4 cellular contexts compared by ENCODE assay signal in the genomic region with DNA sequence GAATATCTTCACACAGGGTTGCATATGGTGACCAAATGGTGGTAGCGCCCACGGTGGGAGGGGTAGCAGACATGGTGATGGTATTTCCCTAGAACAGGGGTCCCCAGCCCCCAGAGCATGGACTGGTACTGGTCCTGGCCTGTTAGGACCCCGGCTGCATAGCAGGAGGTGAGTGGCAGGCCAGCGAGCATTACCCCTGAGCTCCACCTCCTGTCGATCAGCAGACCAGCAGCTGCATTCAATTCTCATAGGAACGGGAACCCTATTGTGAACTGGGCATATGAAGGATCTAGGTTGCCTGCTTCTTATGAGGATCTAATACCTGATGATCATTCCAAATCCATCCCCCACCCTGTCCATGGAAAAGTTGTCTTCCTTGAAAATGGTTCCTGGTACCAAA. TPM values are rescaled to one million over a fixed set of nuclear protein-coding genes. Genes with fewer than 3 reads are reported as not detected.
DNase-seq lines count a peak whose midpoint lies in the region; ATAC-seq, FAIRE-seq and TF ChIP-seq lines count a peak whose summit lies in the region.
"Not testable (repeated sequence)": the region's sequence is repeated elsewhere in the genome, so short reads cannot be mapped to it uniquely, and the experiment has no call there.

No MANE protein-coding gene starts in this region.

- not testable (repeated sequence) for H3K9me3 Mint-ChIP-seq in GM23338, WTC11

- no CpG with 5 or more reads among the region's 6 CpGs for WGBS in K562 (ENCODE audit: insufficient coverage, low coverage, missing lambda C conversion rate)
- no CpG with 5 or more reads among the region's 6 CpGs for WGBS in HepG2 (ENCODE audit: low lambda C conversion rate)

- intact Hi-C loops in K562 (cut with micrococcal nuclease); HepG2 (cut with micrococcal nuclease; ENCODE audit: unreplicated experiment): not testable (repeated sequence)

- H3K79me2 ChIP-seq in GM23338 (replicated peaks; ENCODE audit: insufficient read depth); K562 (ENCODE audit: control insufficient read depth, insufficient read depth, low read length); HepG2 (ENCODE audit: insufficient read depth, low read length): not testable (repeated sequence)

- not testable (repeated sequence) for BruUV-seq in K562 (replicated peaks; lab: Mats Ljungman, UMichigan); HepG2 (replicated peaks; lab: Mats Ljungman, UMichigan)

- H3K4me3 ChIP-seq in GM23338; K562; HepG2 (replicated peaks in 1 of 3; ENCODE audit: insufficient read depth in 1 of 3, low read depth in 2 of 3, low read length in 3 of 3): not testable (repeated sequence)

- not testable (repeated sequence) for TF ChIP-seq EP300 in K562 (IDR thresholded peaks at IDR 0.05; ENCODE audit: low read length); HepG2 (IDR thresholded peaks at IDR 0.05; ENCODE audit: low read depth in 2 of 2, low read length in 2 of 2); HepG2 (CRISPR knock-in tag; IDR thresholded peaks at IDR 0.05; ENCODE audit: borderline replicate concordance)

- H4K20me1 ChIP-seq in GM23338 (replicated peaks; ENCODE audit: insufficient read depth); K562 (replicated peaks; ENCODE audit: control insufficient read depth, insufficient read depth, low read length); HepG2 (ENCODE audit: insufficient read depth, low read length): not testable (repeated sequence)

- not testable (repeated sequence) for H3K4me3 Mint-ChIP-seq in GM23338, WTC11

- POLR2A ChIA-PET in WTC11 (lab: Charles Lee); K562 (lab: Yijun Ruan, JAX); HepG2 (lab: Yijun Ruan, JAX): not testable (repeated sequence)

- not testable (repeated sequence) for H3K9me3 ChIP-seq in K562 (replicated peaks; ENCODE audit: control insufficient read depth, insufficient read depth, low read depth, low read length); HepG2 (ENCODE audit: low read length)

- not testable (repeated sequence) for H3K27me3 Mint-ChIP-seq in GM23338 (ENCODE audit: insufficient read depth, low read depth, poor library complexity); WTC11 (ENCODE audit: low read depth)

- H3K9me1 ChIP-seq in K562 (ENCODE audit: control insufficient read depth, insufficient read depth, low read length): not testable (repeated sequence)

- CTCF ChIA-PET in WTC11 (lab: Charles Lee); K562 (lab: Yijun Ruan, JAX; ENCODE audit: low intra/inter-chr PET ratio); HepG2 (lab: Yijun Ruan, JAX; ENCODE audit: low intra/inter-chr PET ratio, low total read pairs): not testable (repeated sequence)

- TF ChIP-seq RAD21 in K562 (CRISPR knock-in tag; conservative IDR thresholded peaks at IDR 0.05 in 1 of 2, IDR thresholded peaks at IDR 0.05 in 1 of 2); HepG2 (CRISPR knock-in tag; IDR thresholded peaks at IDR 0.05): not testable (repeated sequence)

- H2AFZ ChIP-seq in GM23338; K562 (ENCODE audit: low read depth, low read length); HepG2 (ENCODE audit: low read length): not testable (repeated sequence)

- H3K27ac Mint-ChIP-seq in GM23338, WTC11: not testable (repeated sequence)

- H3K4me1 ChIP-seq in GM23338 (ENCODE audit: insufficient read depth); K562 (replicated peaks in 1 of 2; ENCODE audit: control insufficient read depth in 2 of 2, insufficient read depth in 2 of 2, low read length in 2 of 2); HepG2 (ENCODE audit: insufficient read depth, low read length): not testable (repeated sequence)

- H3K36me3 ChIP-seq in GM23338 (ENCODE audit: insufficient read depth); K562 (ENCODE audit: control insufficient read depth, insufficient read depth, low read length); HepG2 (replicated peaks in 1 of 2; ENCODE audit: control insufficient read depth in 1 of 2, insufficient read depth in 2 of 2, low read length in 2 of 2): not testable (repeated sequence)

- FAIRE-seq in K562 (lab: Jason Lieb, UNC); HepG2 (lab: Jason Lieb, UNC): not testable (repeated sequence)

- H3K27me3 ChIP-seq in GM23338 (ENCODE audit: insufficient read depth); K562 (ENCODE audit: control insufficient read depth in 2 of 2, insufficient read depth in 2 of 2, low read length in 2 of 2); HepG2 (ENCODE audit: control insufficient read depth in 1 of 2, insufficient read depth in 2 of 2, low read length in 2 of 2): not testable (repeated sequence)

- H3K36me3 Mint-ChIP-seq in GM23338 (ENCODE audit: low read depth); WTC11: not testable (repeated sequence)

- not testable (repeated sequence) for DNase-seq in GM23338 (ENCODE audit: low spot score); WTC11 (ENCODE audit: low spot score); K562 (ENCODE audit: extremely low read depth in 1 of 4, low spot score in 3 of 4); HepG2 (ENCODE audit: low spot score)

- TF ChIP-seq POLR2A in K562 (conservative IDR thresholded peaks at IDR 0.05); HepG2 (IDR thresholded peaks at IDR 0.05; ENCODE audit: insufficient read depth in 1 of 2, low read depth in 2 of 2, low read length in 2 of 2): not testable (repeated sequence)

- H3K27ac ChIP-seq in GM23338 (ENCODE audit: low read depth); K562 (ENCODE audit: extremely low read depth, low read depth, low read length); HepG2 (ENCODE audit: extremely low read length, insufficient read depth, low read length): not testable (repeated sequence)

- H3K4me1 Mint-ChIP-seq in GM23338, WTC11: not testable (repeated sequence)

- not testable (repeated sequence) for H3K9me2 ChIP-seq in GM23338 (ENCODE audit: insufficient read depth)

- not testable (repeated sequence) for H3F3A ChIP-seq in GM23338 (replicated peaks; ENCODE audit: low read depth)

- ATAC-seq in GM23338 (peak; percentile 55), WTC11 (0 out of 2 replicates have a peak, but pooled peaks have one; percentile 28), K562 (peak; percentile 56), HepG2 (peak; percentile 64)

- not testable (repeated sequence) for H3K4me2 ChIP-seq in GM23338; K562 (ENCODE audit: insufficient read depth, low read length); HepG2 (ENCODE audit: low read depth, low read length)

- in situ Hi-C loops in K562 (cut with MboI); HepG2 (cut with HindIII; ENCODE audit: extremely low pct_ligation_motif_present, low pct_unique_long_range_greater_than_20kb): not testable (repeated sequence)

- not testable (repeated sequence) for TF ChIP-seq CTCF in GM23338 (conservative IDR thresholded peaks at IDR 0.05; ENCODE audit: low read depth in 2 of 2); WTC11 (IDR thresholded peaks at IDR 0.05); K562 (IDR thresholded peaks at IDR 0.05 in 2 of 3, conservative IDR thresholded peaks at IDR 0.05 in 1 of 3; ENCODE audit: insufficient read depth in 2 of 3, low read depth in 1 of 3, low read length in 3 of 3); HepG2 (CRISPR knock-in tag; IDR thresholded peaks at IDR 0.05)

- not testable (repeated sequence) for H3K9ac ChIP-seq in K562 (ENCODE audit: insufficient read depth in 1 of 2, low read depth in 2 of 2, low read length in 2 of 2); HepG2 (ENCODE audit: insufficient read depth, low read depth, low read length)

RNA-seq across cellular contexts. Expression of gene SEC22B, which starts 34.4 kb away (rescaled TPM):
- 14.2 and 17.8 TPM in 2 replicates for total RNA-seq in GM23338 (2014; rRNA removed; shearing (Covaris generic))
- 16.6 and 17.6 TPM in 2 replicates for polyA plus RNA-seq in GM23338 (2016; fragmentation: Nextera tagmentation; extraction: Ambion mirVana)
- 9.5 to 11.5 TPM (median 9.9 TPM) in 3 replicates for total RNA-seq in WTC11 (2021)
- total RNA-seq in K562 (2011; cell fraction: chromatin; rRNA removed; ENCODE audit: low replicate concordance): 21.9 and 65.7 TPM in 2 replicates
- 11.3 and 17.8 TPM in 2 replicates for total RNA-seq in K562 (2011; cell fraction: nucleolus; rRNA removed)
- total RNA-seq in K562 (2011; cell fraction: nucleoplasm; rRNA removed): 52.1 and 121 TPM in 2 replicates
- 11.7 and 13.1 TPM in 2 replicates for total RNA-seq in K562 (2014; rRNA removed)
- 25.3 and 28.2 TPM in 2 replicates for total RNA-seq in K562 (2014; rRNA removed; fragmentation: Illumina TruSeq; extraction: Trizol)
- 20.4 and 23.5 TPM in 2 replicates for total RNA-seq in K562 (2015; rRNA removed; fragmentation: Illumina TruSeq; extraction: Trizol)
- total RNA-seq in K562 (2021): 19.1 and 19.5 TPM in 2 replicates
- 23.5 and 28.7 TPM in 2 replicates for polyA plus RNA-seq in K562 (2011; rRNA removed)
- polyA plus RNA-seq in K562 (2011; cell fraction: cytosol; rRNA removed): 6.1 and 11.9 TPM in 2 replicates
- polyA plus RNA-seq in K562 (2011; cell fraction: nucleus; rRNA removed): 20.5 and 33.1 TPM in 2 replicates
- polyA plus RNA-seq in K562 (2012): 17.5 and 24.8 TPM in 2 replicates
- 20.9 and 22.8 TPM in 2 replicates for polyA plus RNA-seq in K562 (2014; fragmentation: Illumina TruSeq; extraction: Trizol)
- polyA plus RNA-seq in K562 (2014; fragmentation: Nextera tagmentation; extraction: Ambion mirVana): 10 to 100 TPM; 27.5 to 40.3 TPM
- polyA plus RNA-seq in K562 (2014; rRNA removed): 17.7 and 17.9 TPM in 2 replicates
- polyA minus RNA-seq in K562 (2011; rRNA and poly(A)+ RNA removed): 36.9 and 41.2 TPM in 2 replicates
- 10.9 and 11.5 TPM in 2 replicates for polyA minus RNA-seq in K562 (2011; cell fraction: cytosol; rRNA and poly(A)+ RNA removed)
- 33.8 and 61.4 TPM in 2 replicates for polyA minus RNA-seq in K562 (2011; cell fraction: nucleus; rRNA and poly(A)+ RNA removed)
- total RNA-seq in HepG2 (2016; rRNA removed; fragmentation: Illumina TruSeq; extraction: Trizol): 29.1 and 38.5 TPM in 2 replicates
- 1.9 and 2.4 TPM in 2 replicates for total RNA-seq in HepG2 (2016; cell fraction: cytosol; rRNA removed; fragmentation: Illumina TruSeq; extraction: Trizol; ENCODE audit: low read depth)
- total RNA-seq in HepG2 (2016; cell fraction: insoluble cytoplasmic fraction; rRNA removed; fragmentation: Illumina TruSeq; extraction: Trizol): 29.5 and 40.0 TPM in 2 replicates
- total RNA-seq in HepG2 (2016; cell fraction: membrane; rRNA removed; fragmentation: Illumina TruSeq; extraction: Trizol): 8.9 and 9.8 TPM in 2 replicates
- 32.7 and 35.9 TPM in 2 replicates for total RNA-seq in HepG2 (2016; cell fraction: nucleus; rRNA removed; fragmentation: Illumina TruSeq; extraction: Trizol)
- 12.2 and 14.2 TPM in 2 replicates for polyA plus RNA-seq in HepG2 (2011; rRNA removed)
- 6.0 and 7.5 TPM in 2 replicates for polyA plus RNA-seq in HepG2 (2011; cell fraction: cytosol; rRNA removed)
- polyA plus RNA-seq in HepG2 (2011; cell fraction: nucleus; rRNA removed): 11.6 and 13.9 TPM in 2 replicates
- polyA plus RNA-seq in HepG2 (2012): 13.4 and 18.5 TPM in 2 replicates
- polyA plus RNA-seq in HepG2 (2016; cell fraction: cytosol; fragmentation: Illumina TruSeq; extraction: Trizol; ENCODE audit: low read depth): 2.1 and 2.2 TPM in 2 replicates
- polyA plus RNA-seq in HepG2 (2016; cell fraction: insoluble cytoplasmic fraction; fragmentation: Illumina TruSeq; extraction: Trizol; ENCODE audit: low read depth): 37.2 and 40.7 TPM in 2 replicates
- polyA plus RNA-seq in HepG2 (2016; cell fraction: membrane; fragmentation: Illumina TruSeq; extraction: Trizol; ENCODE audit: low read depth): 6.3 and 6.7 TPM in 2 replicates
- 32.0 and 32.9 TPM in 2 replicates for polyA plus RNA-seq in HepG2 (2016; cell fraction: nucleus; fragmentation: Illumina TruSeq; extraction: Trizol; ENCODE audit: insufficient read depth, low read depth)
- 12.4 and 20.9 TPM in 2 replicates for polyA minus RNA-seq in HepG2 (2011; rRNA and poly(A)+ RNA removed; ENCODE audit: low replicate concordance)
- 9.2 and 11.2 TPM in 2 replicates for polyA minus RNA-seq in HepG2 (2011; cell fraction: cytosol; rRNA and poly(A)+ RNA removed)
- 66.5 and 85.1 TPM in 2 replicates for polyA minus RNA-seq in HepG2 (2011; cell fraction: nucleus; rRNA and poly(A)+ RNA removed)
